ENCODE assay signal across 8 cellular contexts in genomic region chr9:34522091-34522887, GRCh38. TPM values are rescaled to one million over a fixed set of nuclear protein-coding genes. Genes with fewer than 3 reads are reported as not detected.
DNase-seq lines count a peak whose midpoint lies in the region; ATAC-seq and TF ChIP-seq lines count a peak whose summit lies in the region.

No MANE protein-coding gene starts in this region.

- CTCF ChIA-PET in SK-N-SH (lab: Yijun Ruan, JAX): interaction anchor here (1.0 to 3.9 kb wide), 6 partner anchors 21 to 118 kb away, joined by 3 to 26 read pairs (median 14); no protein-coding TSS in a partner anchor
- CTCF ChIA-PET in WTC11 (lab: Charles Lee): interaction anchor here (0.9 to 3.0 kb wide), 10 partner anchors 20 to 190 kb away, joined by 3 to 17 read pairs (median 6); no protein-coding TSS in a partner anchor

- peak overlapping the region; percentile 86 for H3K4me3 Mint-ChIP-seq in WTC11

- TF ChIP-seq CTCF in SK-N-SH (IDR thresholded peaks at IDR 0.05) (no peak), WTC11 (IDR thresholded peaks at IDR 0.05) (no peak)

- peaks cover 6% of the 10 kb centered on the region for H3F3A ChIP-seq in SK-N-SH (replicated peaks; ENCODE audit: insufficient read depth)

- TF ChIP-seq RAD21 in SK-N-SH (IDR thresholded peaks at IDR 0.05; ENCODE audit: low read length): no peak

- POLR2A ChIA-PET in SK-N-SH (lab: Yijun Ruan, JAX): no interaction called here
- POLR2A ChIA-PET in WTC11 (lab: Charles Lee): no interaction called here

- no peaks in the 10 kb centered on the region for H3K27me3 ChIP-seq in SK-N-SH (ENCODE audit: insufficient read depth)
- peaks cover 0 to 4% (median 4%) of the 10 kb centered on the region in 3 donors for H3K27me3 ChIP-seq in skeletal muscle tissue (ENCODE audit: control insufficient read depth in 3 of 3, insufficient read depth in 3 of 3, low read length in 3 of 3)

- H3K27ac ChIP-seq in SK-N-SH (ENCODE audit: low read depth in 2 of 2, low read length in 1 of 2) (peak overlapping the region in 1 of 2 experiments; percentile 5; a peak in 1 of 4 replicates), skeletal muscle tissue (ENCODE audit: low read depth, low read length) (no peak overlapping the region)

- H3K4me3 ChIP-seq in SK-N-SH (ENCODE audit: low read depth in 2 of 2, low read length in 1 of 2) (peak overlapping the region; percentile 50 to 53), skeletal muscle tissue (ENCODE audit: low read length in 3 of 3) (peak overlapping the region in 2 of 3 donors; percentile 29 to 60)

- H3K27ac Mint-ChIP-seq in WTC11: no peak overlapping the region; the same call in 1 of the 2 replicates

- no peaks in the 10 kb centered on the region for H3K79me2 ChIP-seq in SK-N-SH (ENCODE audit: insufficient read depth)

- peak overlapping the region; percentile 29; the same call in 1 of the 2 replicates for H2AFZ ChIP-seq in SK-N-SH (ENCODE audit: low read depth)

- H4K20me1 ChIP-seq in SK-N-SH (ENCODE audit: insufficient read depth): no peaks in the 10 kb centered on the region

- TF ChIP-seq EP300 in SK-N-SH (IDR thresholded peaks at IDR 0.05; ENCODE audit: borderline replicate concordance in 1 of 2, low read depth in 1 of 2, low read length in 1 of 2): no peak

- H3K9ac ChIP-seq in SK-N-SH: peak overlapping the region; percentile 40; the same call in 1 of the 2 replicates
- H3K9ac ChIP-seq in skeletal muscle tissue (ENCODE audit: low read depth in 1 of 3, low read length in 3 of 3): peak overlapping the region in 1 of 3 donors; percentile 60

- H3K4me2 ChIP-seq in SK-N-SH: peak overlapping the region; percentile 83

- H3K4me1 ChIP-seq in SK-N-SH (ENCODE audit: control insufficient read depth in 1 of 2, insufficient read depth in 2 of 2, low read depth in 1 of 2, low read length in 1 of 2): peaks cover 0 to 18% of the 10 kb centered on the region in 2 experiments; a peak in 1 of 4 replicates
- H3K4me1 ChIP-seq in skeletal muscle tissue (ENCODE audit: control insufficient read depth in 3 of 3, insufficient read depth in 3 of 3, low read length in 3 of 3): peaks cover 3 to 19% (median 9%) of the 10 kb centered on the region in 3 donors

- H3K4me1 Mint-ChIP-seq in WTC11: peaks cover 20% of the 10 kb centered on the region

- H3K9me3 ChIP-seq in SK-N-SH: no peaks in the 10 kb centered on the region
- no peaks in the 10 kb centered on the region for H3K9me3 ChIP-seq in skeletal muscle tissue (ENCODE audit: control insufficient read depth in 3 of 3, low read length in 3 of 3)

- no peaks in the 10 kb centered on the region for H3K9me3 Mint-ChIP-seq in WTC11

- H3K9me2 ChIP-seq in SK-N-SH: no peaks in the 10 kb centered on the region

- no peaks in the 10 kb centered on the region for H3K36me3 Mint-ChIP-seq in WTC11

- no peak for ATAC-seq in SK-N-SH treated with all-trans-retinoic acid at 6 μM for 48 hours
- no peak for ATAC-seq in WTC11
- ATAC-seq in GM21825 (IDR thresholded peaks at IDR 0.05; ENCODE audit: unreplicated experiment): no peak
- no peak for ATAC-seq in GM18498 (IDR thresholded peaks at IDR 0.05; ENCODE audit: unreplicated experiment)

- peak; percentile 40 for DNase-seq in SK-N-SH
- DNase-seq in WTC11 (ENCODE audit: low spot score): no peak
- DNase-seq in hypothalamus (lab: John Stamatoyannopoulos, UW): peak in 28 of 51 donors; percentile 13 to 72 (median 44)
- no peak for DNase-seq in LoVo (ENCODE audit: low spot score)

- WGBS in SK-N-SH (ENCODE audit: low lambda C conversion rate): 12% methylated on average over 18 of the region's 31 CpGs

- H3K36me3 ChIP-seq in SK-N-SH (replicated peaks in 1 of 2; ENCODE audit: control insufficient read depth in 1 of 2, insufficient read depth in 2 of 2, low read length in 1 of 2) (no peaks in the 10 kb centered on the region), skeletal muscle tissue (ENCODE audit: control insufficient read depth in 3 of 3, insufficient read depth in 3 of 3, low read length in 3 of 3) (no peaks in the 10 kb centered on the region)

- H3K27me3 Mint-ChIP-seq in WTC11 (ENCODE audit: low read depth): peaks cover 39% of the 10 kb centered on the region

TF ChIP-seq in SK-N-SH, 30 proteins besides CTCF, POLR2A, EP300 and RAD21:
- TF ChIP-seq RCOR1 (IDR thresholded peaks at IDR 0.05; ENCODE audit: low read length) (no peak), NRF1 (IDR thresholded peaks at IDR 0.05; ENCODE audit: low read depth, low read length) (no peak), POLR2AphosphoS5 (IDR thresholded peaks at IDR 0.05; ENCODE audit: low read depth, low read length) (no peak)
TF ChIP-seq in SK-N-SH: peak in this region for 0.

TF ChIP-seq in SK-N-SH treated with all-trans-retinoic acid at 6 μM for 48 hours, 23 proteins besides CTCF, POLR2A, EP300 and RAD21:
- TF ChIP-seq ZNF70 (CRISPR knock-in tag; IDR thresholded peaks at IDR 0.05): no peak

TF ChIP-seq in WTC11, 78 proteins besides CTCF, POLR2A, EP300 and RAD21:
- TF ChIP-seq ELF4 (CRISPR knock-in tag; IDR thresholded peaks at IDR 0.05; ENCODE audit: low read depth) (no peak), ERG (CRISPR knock-in tag; IDR thresholded peaks at IDR 0.05) (no peak), ZBTB43 (CRISPR knock-in tag; IDR thresholded peaks at IDR 0.05) (no peak), IRF2 (CRISPR knock-in tag; IDR thresholded peaks at IDR 0.05; ENCODE audit: borderline replicate concordance, low read depth) (no peak), E2F4 (CRISPR knock-in tag; IDR thresholded peaks at IDR 0.05; ENCODE audit: borderline replicate concordance, low read depth) (no peak), GABPB1 (CRISPR knock-in tag; IDR thresholded peaks at IDR 0.05) (no peak), HMGA2 (CRISPR knock-in tag; IDR thresholded peaks at IDR 0.05) (no peak)
TF ChIP-seq in WTC11: peak in this region for 0.

RNA-seq across cellular contexts. Expression of gene ENHO, which starts 0.5 kb away (rescaled TPM):
- 1.2 and 1.5 TPM in 2 replicates for polyA plus RNA-seq in SK-N-SH (2012; rRNA removed)
- 0.44 and 1.2 TPM in 2 replicates for polyA plus RNA-seq in SK-N-SH (2012; cell fraction: cytosol; rRNA removed)
- polyA plus RNA-seq in SK-N-SH (2012; cell fraction: nucleus; rRNA removed): 0.18 and 1.0 TPM in 2 replicates
- 26.9 to 28.3 TPM (median 27.9 TPM) in 3 replicates for total RNA-seq in WTC11 (2021)
- total RNA-seq in skeletal muscle tissue: 4.2 TPM

Comparison
In these comparisons a context has a peak if more than half of its experiments do, and no peak if none do; other contexts are left out.
1. DNase-seq: peak in SK-N-SH (single experiment) and hypothalamus (28 of 51); none in WTC11 (single experiment) and LoVo (single experiment).